Comparison of ENCODE assay signal across 3 cellular contexts in genomic region chr2:110058034-110058433, GRCh38. TPM values are rescaled to one million over a fixed set of nuclear protein-coding genes. Genes with fewer than 3 reads are reported as not detected.
"Had no signal": no experiment of that assay in that cellular context is flagged by ENCODE, and none has a peak within 500 bp of the region (broad histone marks: within the 10 kb centered on the region; RNA-seq: fewer than 3 reads in every experiment).

No MANE protein-coding gene starts in this region.

RNA-seq across cellular contexts. Expression of gene MALL, which starts 57.6 kb away (rescaled TPM):
- total RNA-seq: OCI-LY7, SJSA1, SK-MEL-5 had no signal
